9 cellular contexts compared by ENCODE assay signal in genomic region chr20:41078329-41078728, GRCh38. TPM values are rescaled to one million over a fixed set of nuclear protein-coding genes. Genes with fewer than 3 reads are reported as not detected.
DNase-seq lines count a peak whose midpoint lies in the region; ATAC-seq and TF ChIP-seq lines count a peak whose summit lies in the region.
"Had no signal": no experiment of that assay in that cellular context is flagged by ENCODE, and none has a peak within 500 bp of the region (broad histone marks: within the 10 kb centered on the region; RNA-seq: fewer than 3 reads in every experiment).

No MANE protein-coding gene starts in this region.

- peaks cover 21% of the 10 kb centered on the region for H3K4me1 Mint-ChIP-seq in progenitor cell of endocrine pancreas (ENCODE audit: low read depth)

- H2AFZ ChIP-seq in neuronal stem cell (ENCODE audit: low read length): no peak overlapping the region

- H2BK12ac ChIP-seq in neuronal stem cell (ENCODE audit: low read length): no peak overlapping the region

- H3K27ac Mint-ChIP-seq in progenitor cell of endocrine pancreas: no peak overlapping the region

- peaks cover 0 to 3% of the 10 kb centered on the region in 2 donors for H3K4me1 ChIP-seq in neuronal stem cell (ENCODE audit: control insufficient read depth in 2 of 2, insufficient read depth in 1 of 2, low read depth in 1 of 2, low read length in 2 of 2)
- H3K4me1 ChIP-seq: gastrocnemius medialis had no signal

- H4K8ac ChIP-seq in neuronal stem cell (ENCODE audit: low read depth, low read length): no peak overlapping the region

- no peak for ATAC-seq in GM21619 (IDR thresholded peaks at IDR 0.05; ENCODE audit: unreplicated experiment)

- H3K9me3 ChIP-seq in SK-N-MC (ENCODE audit: low read depth, low read length) (no peaks in the 10 kb centered on the region), neuronal stem cell (replicated peaks in 1 of 2; ENCODE audit: control insufficient read depth in 2 of 2, insufficient read depth in 1 of 2, low read depth in 1 of 2, low read length in 2 of 2) (no peaks in the 10 kb centered on the region)
- H3K9me3 ChIP-seq: gastrocnemius medialis had no signal

- H3K4me3 ChIP-seq in GM12864 (ENCODE audit: low read depth, low read length): no peak overlapping the region
- 0 out of 2 replicates have a peak overlapping the region, but pooled peaks have one; percentile 3 for H3K4me3 ChIP-seq in SK-N-MC
- no peak overlapping the region for H3K4me3 ChIP-seq in fibroblast of pulmonary artery (replicated peaks; ENCODE audit: low read depth, low read length)
- no peak overlapping the region for H3K4me3 ChIP-seq in neuronal stem cell (ENCODE audit: low read length in 2 of 2)
- H3K4me3 ChIP-seq: gastrocnemius medialis had no signal

- no peak overlapping the region for H2BK120ac ChIP-seq in neuronal stem cell (ENCODE audit: low read depth, low read length)

- H3K27me3 Mint-ChIP-seq in progenitor cell of endocrine pancreas: no peaks in the 10 kb centered on the region

- no peak overlapping the region for H2BK15ac ChIP-seq in neuronal stem cell (ENCODE audit: low read length)

- no peak overlapping the region for H3K4me3 Mint-ChIP-seq in progenitor cell of endocrine pancreas (ENCODE audit: low read depth)

- no peaks in the 10 kb centered on the region for H3K27me3 ChIP-seq in neuronal stem cell (ENCODE audit: control insufficient read depth in 3 of 3, insufficient read depth in 3 of 3, low read depth in 1 of 3, low read length in 3 of 3)
- H3K27me3 ChIP-seq: gastrocnemius medialis had no signal

- H3K4ac ChIP-seq in neuronal stem cell (ENCODE audit: low read length): no peak overlapping the region

- no peak overlapping the region for H4K91ac ChIP-seq in neuronal stem cell (ENCODE audit: low read depth, low read length, poor library complexity)

- peaks cover 32% of the 10 kb centered on the region for H3K36me3 Mint-ChIP-seq in progenitor cell of endocrine pancreas (ENCODE audit: insufficient read depth)

- no peak overlapping the region for H3K27ac ChIP-seq in 22Rv1
- H3K27ac ChIP-seq in SK-N-MC: peak overlapping the region; percentile 74
- H3K27ac ChIP-seq in neuronal stem cell (replicated peaks; ENCODE audit: low read length): no peak overlapping the region

- H3K79me1 ChIP-seq in neuronal stem cell (ENCODE audit: low read depth, low read length): no peaks in the 10 kb centered on the region

- no peak overlapping the region for H2BK5ac ChIP-seq in neuronal stem cell (ENCODE audit: low read length)

- no peak overlapping the region for H3K18ac ChIP-seq in neuronal stem cell (ENCODE audit: low read length)

- no peak overlapping the region for H3K4me2 ChIP-seq in neuronal stem cell (ENCODE audit: insufficient read depth, low read length, poor library complexity, severe bottlenecking)

- H3K9me3 Mint-ChIP-seq in progenitor cell of endocrine pancreas (ENCODE audit: low read depth): no peaks in the 10 kb centered on the region

- TF ChIP-seq CTCF in 22Rv1 (IDR thresholded peaks at IDR 0.05): peak; percentile 31
- TF ChIP-seq CTCF in GM12864 (IDR thresholded peaks at IDR 0.05; ENCODE audit: low read depth, low read length, missing control alignments): peak; percentile 21
- peak; percentile 71 for TF ChIP-seq CTCF in fibroblast of pulmonary artery (IDR thresholded peaks at IDR 0.05; ENCODE audit: low read length, missing control alignments)
- TF ChIP-seq CTCF in progenitor cell of endocrine pancreas (IDR thresholded peaks at IDR 0.05; ENCODE audit: unreplicated experiment): peak; percentile 50

- no peak overlapping the region for H3K14ac ChIP-seq in neuronal stem cell (ENCODE audit: low read length)

- no peak overlapping the region for H2AK5ac ChIP-seq in neuronal stem cell (ENCODE audit: low read depth, low read length)

- peaks cover 85% of the 10 kb centered on the region for H3K36me3 ChIP-seq in SK-N-MC (ENCODE audit: insufficient read depth, low read length)
- peaks cover 3 to 96% of the 10 kb centered on the region in 2 donors for H3K36me3 ChIP-seq in neuronal stem cell (replicated peaks in 1 of 2; ENCODE audit: control insufficient read depth in 2 of 2, insufficient read depth in 2 of 2, low read length in 2 of 2)

- H3K9ac ChIP-seq in SK-N-MC (ENCODE audit: insufficient read length) (peak overlapping the region; percentile 12), neuronal stem cell (ENCODE audit: low read depth, low read length, poor library complexity) (no peak overlapping the region)

- no peak overlapping the region for H3K23ac ChIP-seq in neuronal stem cell (ENCODE audit: low read depth, low read length, poor library complexity)

- DNase-seq in GM12864 (ENCODE audit: low read depth) (no peak), SK-N-MC (ENCODE audit: low read depth, low spot score) (no peak), fibroblast of pulmonary artery (ENCODE audit: low read depth) (peak; percentile 80), progenitor cell of endocrine pancreas (ENCODE audit: low spot score, unreplicated experiment) (no peak), neuronal stem cell (ENCODE audit: low spot score) (no peak), NCI-H2171 treated with DMSO at 0.1 percent for 48 hours (lab: John Stamatoyannopoulos, UW) (no peak)
- DNase-seq: gastrocnemius medialis had no signal

RNA-seq across cellular contexts. Expression of gene TOP1, which starts 49.7 kb away (rescaled TPM):
- total RNA-seq in progenitor cell of endocrine pancreas: 86.7 and 90.8 TPM in 2 replicates
- polyA plus RNA-seq in neuronal stem cell (2013, experiment 1 of 2): 91.4 TPM
- polyA plus RNA-seq in neuronal stem cell (2013, experiment 2 of 2): 94.9 TPM

RNA-seq across cellular contexts. Expression of gene PLCG1, which starts 59.0 kb away (rescaled TPM):
- 391 and 395 TPM in 2 replicates for total RNA-seq in progenitor cell of endocrine pancreas
- polyA plus RNA-seq in neuronal stem cell (2013, experiment 1 of 2): 138 TPM
- polyA plus RNA-seq in neuronal stem cell (2013, experiment 2 of 2): 134 TPM

Comparison
In these comparisons a context has a peak if more than half of its experiments do, and no peak if none do; other contexts are left out.
1. CTCF ChIP-seq: peak in every context shown above with its lines; median percentile 71 in fibroblast of pulmonary artery; 50 in progenitor cell of endocrine pancreas; 31 in 22Rv1; 21 in GM12864.